Comparison of ENCODE assay signal across 15 cellular contexts in the genomic region with DNA sequence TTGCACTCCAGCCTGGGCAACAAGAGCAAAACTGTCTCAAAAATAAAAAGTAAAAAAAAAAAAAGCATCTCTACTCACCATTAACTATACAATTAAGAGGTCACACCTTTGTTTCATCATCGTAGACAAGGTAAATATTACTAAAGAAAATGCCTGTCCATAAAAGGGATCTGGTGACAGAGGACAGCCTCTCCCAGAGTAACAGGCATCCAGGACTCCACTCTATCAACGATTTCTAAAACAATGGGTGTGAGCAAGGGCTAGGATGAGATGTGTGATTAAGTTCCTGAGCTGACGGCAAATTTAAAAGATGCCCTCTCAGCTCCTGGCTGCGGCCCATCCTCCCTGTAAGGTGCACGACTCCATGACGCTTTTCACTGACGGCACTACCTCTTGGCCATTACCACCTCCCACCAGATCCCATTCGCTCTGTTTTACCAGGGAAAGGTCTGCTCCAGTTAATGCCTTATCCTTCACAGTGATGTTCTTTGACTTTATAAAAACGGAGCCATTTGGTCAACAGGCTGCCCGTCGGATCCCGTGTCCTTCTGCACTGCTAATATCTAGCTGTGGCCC. TPM values are rescaled to one million over a fixed set of nuclear protein-coding genes. Genes with fewer than 3 reads are reported as not detected.
DNase-seq lines count a peak whose midpoint lies in the region; FAIRE-seq and TF ChIP-seq lines count a peak whose summit lies in the region.
"Had no signal": no experiment of that assay in that cellular context is flagged by ENCODE, and none has a peak within 500 bp of the region (broad histone marks: within the 10 kb centered on the region; RNA-seq: fewer than 3 reads in every experiment).

No MANE protein-coding gene starts in this region.

- no peak overlapping the region for H3K27ac ChIP-seq in osteoblast (ENCODE audit: low read depth, low read length)
- H3K27ac ChIP-seq in coronary artery, result no peak overlapping the region
- H3K27ac ChIP-seq: SJSA1 had no signal

- no peaks in the 10 kb centered on the region for H3K79me2 ChIP-seq in osteoblast (ENCODE audit: insufficient read depth, low read length)

- CTCF ChIA-PET in activated naive CD4-positive, alpha-beta T cell treated with anti-CD3 and anti-CD28 coated beads for 36 hours (lab: Charles Lee), result interaction anchor here (0.6 to 1.6 kb wide), 3 partner anchors 10 to 1215 kb away, joined by 3 to 6 read pairs (median 3); no protein-coding TSS in a partner anchor
- CTCF ChIA-PET in activated CD4-positive, alpha-beta memory T cell treated with anti-CD3 and anti-CD28 coated beads, Interleukin-2, amount 10 ng/mL, durations not matched to agents 7 days and 5 days (lab: Charles Lee), result no interaction called here

- H2AFZ ChIP-seq in osteoblast (ENCODE audit: low read length), result no peak overlapping the region

- H3K4me3 ChIP-seq in osteoblast (ENCODE audit: insufficient read depth, low read length) (no peak overlapping the region), coronary artery (no peak overlapping the region)
- H3K4me3 ChIP-seq: SJSA1 had no signal

- H3K9me3 ChIP-seq in osteoblast (ENCODE audit: low read depth, low read length), result no peaks in the 10 kb centered on the region
- H3K9me3 ChIP-seq: SJSA1 had no signal

- H3K4me1 ChIP-seq in osteoblast (ENCODE audit: insufficient read depth, low read length), result no peaks in the 10 kb centered on the region
- H3K4me1 ChIP-seq: SJSA1 had no signal

- POLR2A ChIA-PET in activated CD4-positive, alpha-beta memory T cell treated with anti-CD3 and anti-CD28 coated beads, Interleukin-2, amount 10 ng/mL, durations not matched to agents 7 days and 5 days (lab: Charles Lee), result interaction anchor here (1.1 to 3.9 kb wide), 6 partner anchors 10 to 190 kb away, joined by 3 to 17 read pairs (median 10); partner anchors contain the start of gene PRDM10

- H3K27me3 Mint-ChIP-seq in activated naive CD4-positive, alpha-beta T cell treated with anti-CD3 and anti-CD28 coated beads for 36 hours (ENCODE audit: low read depth), result peaks cover 2% of the 10 kb centered on the region
- peaks cover 47% of the 10 kb centered on the region for H3K27me3 Mint-ChIP-seq in activated CD4-positive, alpha-beta memory T cell treated with anti-CD3 and anti-CD28 coated beads, Interleukin-2, amount 10 ng/mL, durations not matched to agents 7 days and 5 days

- no peak for FAIRE-seq in D721Med (lab: Jason Lieb, UNC)

- H3K27me3 ChIP-seq in osteoblast (ENCODE audit: insufficient read depth, low read length), result peaks cover 42% of the 10 kb centered on the region
- H3K27me3 ChIP-seq: SJSA1 had no signal

- H3K4me1 Mint-ChIP-seq in activated naive CD4-positive, alpha-beta T cell treated with anti-CD3 and anti-CD28 coated beads for 36 hours (ENCODE audit: low read depth), result peaks cover 49% of the 10 kb centered on the region
- H3K4me1 Mint-ChIP-seq in activated CD4-positive, alpha-beta memory T cell treated with anti-CD3 and anti-CD28 coated beads, Interleukin-2, amount 10 ng/mL, durations not matched to agents 7 days and 5 days, result peaks cover 35% of the 10 kb centered on the region

- DNase-seq in activated naive CD4-positive, alpha-beta T cell treated with anti-CD3 and anti-CD28 coated beads for 36 hours, result no peak
- no peak for DNase-seq in activated naive CD4-positive, alpha-beta T cell treated with anti-CD3 and anti-CD28 coated beads, Interleukin-2, amount 50 U/mL, for 16 hours
- peak; percentile 6 for DNase-seq in GM10266 (ENCODE audit: extremely low spot score)
- no peak for DNase-seq in activated CD4-positive, alpha-beta memory T cell treated with anti-CD3 and anti-CD28 coated beads, Interleukin-2, amount 10 ng/mL, durations not matched to agents 7 days and 5 days
- DNase-seq in osteoblast (ENCODE audit: insufficient read length, low spot score, missing footprints), result peak; percentile 78
- DNase-seq in LoVo (ENCODE audit: low spot score), result no peak
- no peak for DNase-seq in D721Med (ENCODE audit: insufficient read length, low spot score)
- DNase-seq in coronary artery (ENCODE audit: low spot score), result no peak
- DNase-seq: AML-193; H7; NCI-H187 treated with DMSO at 0.1 percent for 48 hours; NCI-H524; NK-92 treated with Interleukin-12 subunit alpha and Interleukin-12 subunit beta, amount 100 ng/mL, for 24 hours had no signal

- no peaks in the 10 kb centered on the region for H3K36me3 ChIP-seq in osteoblast (ENCODE audit: insufficient read depth, low read length)
- H3K36me3 ChIP-seq: SJSA1 had no signal

- H3K4me2 ChIP-seq in osteoblast (ENCODE audit: insufficient read depth, low read length), result no peak overlapping the region

- intact Hi-C loops in activated naive CD4-positive, alpha-beta T cell treated with anti-CD3 and anti-CD28 coated beads for 36 hours (cut with micrococcal nuclease), result loop anchor here (10.0 kb wide), 1 partner anchor 501 kb away; the partner anchor contains the start of gene ZBTB44

- no peaks in the 10 kb centered on the region for H4K20me1 ChIP-seq in osteoblast (ENCODE audit: insufficient read depth, low read length)

- H3K36me3 Mint-ChIP-seq in activated naive CD4-positive, alpha-beta T cell treated with anti-CD3 and anti-CD28 coated beads for 36 hours (ENCODE audit: low read depth), result peaks cover 6% of the 10 kb centered on the region
- H3K36me3 Mint-ChIP-seq in activated CD4-positive, alpha-beta memory T cell treated with anti-CD3 and anti-CD28 coated beads, Interleukin-2, amount 10 ng/mL, durations not matched to agents 7 days and 5 days (ENCODE audit: low read depth), result peaks cover 21% of the 10 kb centered on the region

- H3K27ac Mint-ChIP-seq in activated naive CD4-positive, alpha-beta T cell treated with anti-CD3 and anti-CD28 coated beads for 36 hours, result no peak overlapping the region
- H3K27ac Mint-ChIP-seq in activated CD4-positive, alpha-beta memory T cell treated with anti-CD3 and anti-CD28 coated beads, Interleukin-2, amount 10 ng/mL, durations not matched to agents 7 days and 5 days, result no peak overlapping the region

- H3K9me3 Mint-ChIP-seq in activated naive CD4-positive, alpha-beta T cell treated with anti-CD3 and anti-CD28 coated beads for 36 hours, result peaks cover 8% of the 10 kb centered on the region
- peaks cover 18% of the 10 kb centered on the region for H3K9me3 Mint-ChIP-seq in activated CD4-positive, alpha-beta memory T cell treated with anti-CD3 and anti-CD28 coated beads, Interleukin-2, amount 10 ng/mL, durations not matched to agents 7 days and 5 days

- H3K4me3 Mint-ChIP-seq in activated naive CD4-positive, alpha-beta T cell treated with anti-CD3 and anti-CD28 coated beads for 36 hours, result peak overlapping the region; percentile 79
- peak overlapping the region; percentile 66 for H3K4me3 Mint-ChIP-seq in activated CD4-positive, alpha-beta memory T cell treated with anti-CD3 and anti-CD28 coated beads, Interleukin-2, amount 10 ng/mL, durations not matched to agents 7 days and 5 days

- TF ChIP-seq CTCF in GM10266 (IDR thresholded peaks at IDR 0.05; ENCODE audit: control insufficient read depth, insufficient read depth, low read depth, missing control alignments) (no peak), osteoblast (IDR thresholded peaks at IDR 0.05; ENCODE audit: extremely low read depth, low read depth, low read length) (no peak), D721Med (IDR thresholded peaks at IDR 0.05; ENCODE audit: insufficient read depth, missing control alignments) (no peak), coronary artery (IDR thresholded peaks at IDR 0.05) (no peak)

RNA-seq across cellular contexts. Expression of gene TMEM45B, which starts 2.3 kb away (rescaled TPM):
- total RNA-seq in activated naive CD4-positive, alpha-beta T cell treated with anti-CD3 and anti-CD28 coated beads for 36 hours, result 1 to 10 TPM; 3.8 to 3.9 TPM
- total RNA-seq in activated CD4-positive, alpha-beta memory T cell treated with anti-CD3 and anti-CD28 coated beads, Interleukin-2, amount 10 ng/mL, durations not matched to agents 7 days and 5 days, result 1 to 10 TPM; 3.1 to 3.3 TPM
- not detected in 2 replicates for total RNA-seq in osteoblast
- total RNA-seq: Daoy, SJSA1 had no signal

Comparison
In these comparisons a context has a peak if more than half of its experiments do, and no peak if none do; other contexts are left out.
1. DNase-seq: peak in GM10266 (single experiment) and osteoblast (single experiment); none in activated naive CD4-positive, alpha-beta T cell treated with anti-CD3 and anti-CD28 coated beads for 36 hours (single experiment), activated naive CD4-positive, alpha-beta T cell treated with anti-CD3 and anti-CD28 coated beads, Interleukin-2, amount 50 U/mL, for 16 hours (single experiment), activated CD4-positive, alpha-beta memory T cell treated with anti-CD3 and anti-CD28 coated beads, Interleukin-2, amount 10 ng/mL, durations not matched to agents 7 days and 5 days (single experiment), LoVo (single experiment), D721Med (single experiment) and coronary artery (single experiment).